8 cellular contexts compared by ENCODE assay signal in the genomic region with DNA sequence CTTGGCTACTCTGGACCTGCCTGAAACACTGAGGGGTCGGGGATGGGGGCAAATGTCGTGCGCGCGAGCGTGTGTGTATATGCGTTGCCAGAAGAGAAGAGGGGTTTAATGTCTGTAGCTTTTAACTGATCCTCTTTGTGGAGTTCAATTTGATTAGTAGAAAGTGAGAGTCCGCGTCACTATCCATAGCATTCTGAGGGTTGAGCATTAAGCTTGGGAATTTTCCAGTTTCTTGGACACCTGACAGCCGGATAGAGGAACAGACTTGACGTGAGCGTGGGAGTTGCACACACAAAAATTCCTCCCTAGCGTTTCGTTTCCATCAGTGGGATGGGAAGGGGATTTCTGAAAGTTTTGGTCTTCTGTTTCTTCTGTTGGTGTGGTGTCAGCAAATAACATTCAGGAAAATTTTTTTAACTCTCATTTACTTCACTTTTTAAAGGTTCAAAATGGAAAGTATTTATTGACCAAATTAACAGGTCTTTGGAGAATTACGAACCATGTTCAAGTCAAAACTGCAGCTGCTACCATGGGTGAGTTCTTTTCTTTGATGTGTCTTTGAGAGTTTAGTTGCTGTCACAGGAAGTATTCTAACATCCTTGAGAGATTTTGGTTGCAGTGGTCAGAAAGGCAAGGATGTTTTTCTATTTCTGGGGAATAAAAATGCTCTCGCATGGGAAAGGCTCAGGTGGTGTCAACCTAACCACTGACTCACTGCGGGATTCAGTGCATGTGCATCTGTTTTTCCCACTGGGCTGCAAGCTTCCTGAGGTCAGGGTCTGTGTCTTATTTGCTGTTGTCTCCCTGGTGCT. TPM values are rescaled to one million over a fixed set of nuclear protein-coding genes. Genes with fewer than 3 reads are reported as not detected.
DNase-seq lines count a peak whose midpoint lies in the region; ATAC-seq, FAIRE-seq and TF ChIP-seq lines count a peak whose summit lies in the region.

No MANE protein-coding gene starts in this region.

- no peak for TF ChIP-seq POLR2A in H54 (IDR thresholded peaks at IDR 0.05; ENCODE audit: low read depth, low read length)
- TF ChIP-seq POLR2A in testis (IDR thresholded peaks at IDR 0.05): no peak

- DNase-seq in GM04503 (ENCODE audit: low read depth): peak; percentile 1
- DNase-seq in H54 (ENCODE audit: insufficient read length, low spot score): peak; percentile 10
- peak; percentile 20 for DNase-seq in NCI-H226
- DNase-seq in bronchial epithelial cell (ENCODE audit: low read depth): peak; percentile 26
- no peak for DNase-seq in testis
- no peak for DNase-seq in urothelium cell line (ENCODE audit: low spot score)

- 12% methylated on average over 17 of the region's 17 CpGs for whole genome bisulfite sequencing in liver
- WGBS in testis, 2 donors: 8 to 9% methylated on average over 17 of the region's 17 CpGs

- no peak overlapping the region for H3K27ac ChIP-seq in liver (ENCODE audit: low read depth in 1 of 2, low read length in 2 of 2)
- H3K27ac ChIP-seq in testis: peak overlapping the region; percentile 71 to 75

- H3K4me1 ChIP-seq in liver (ENCODE audit: control insufficient read depth in 4 of 4, insufficient read depth in 4 of 4, low read length in 3 of 4) (peaks cover 3 to 16% (median 8%) of the 10 kb centered on the region in 4 donors), testis (peaks cover 13% of the 10 kb centered on the region)

- peak; percentile 20 for FAIRE-seq in H54 (lab: Jason Lieb, UNC)
- FAIRE-seq in bronchial epithelial cell (lab: Jason Lieb, UNC): no peak
- no peak for FAIRE-seq in urothelium cell line (lab: Jason Lieb, UNC)

- peak overlapping the region; percentile 33 to 51 for H3K9ac ChIP-seq in liver (ENCODE audit: low read depth in 1 of 2, low read length in 2 of 2)

- H3K36me3 ChIP-seq in bronchial epithelial cell (ENCODE audit: control insufficient read depth, insufficient read depth, low read length): peaks cover 5% of the 10 kb centered on the region
- H3K36me3 ChIP-seq in liver (ENCODE audit: control insufficient read depth in 4 of 4, insufficient read depth in 3 of 4, low read depth in 1 of 4, low read length in 3 of 4): peaks cover 0 to 12% (median 4%) of the 10 kb centered on the region in 4 donors
- no peaks in the 10 kb centered on the region for H3K36me3 ChIP-seq in testis (ENCODE audit: low read depth, missing control alignments)

- H3K4me3 ChIP-seq in bronchial epithelial cell (ENCODE audit: low read depth, low read length) (peak overlapping the region; percentile 80), liver (ENCODE audit: low read depth in 1 of 3, low read length in 3 of 3) (peak overlapping the region; percentile 72 to 95 (median 93)), testis (peak overlapping the region; percentile 74 to 84)

- intact Hi-C loops in testis (cut with DNase I; ENCODE audit: low total_unique reads): no loop called here

- H3K9me3 ChIP-seq in liver (ENCODE audit: control insufficient read depth in 4 of 4, low read length in 3 of 4) (no peaks in the 10 kb centered on the region), testis (no peaks in the 10 kb centered on the region)

- TF ChIP-seq RAD21 in liver (IDR thresholded peaks at IDR 0.05): no peak

- TF ChIP-seq CTCF in bronchial epithelial cell (IDR thresholded peaks at IDR 0.05; ENCODE audit: insufficient read depth, low read length, severe bottlenecking) (no peak), liver (IDR thresholded peaks at IDR 0.05; ENCODE audit: low read depth, low read length, missing input control) (no peak), testis (IDR thresholded peaks at IDR 0.05) (no peak)

- no peak for ATAC-seq in GM18873 (IDR thresholded peaks at IDR 0.05; ENCODE audit: low FRiP score, unreplicated experiment)

- H3K27me3 ChIP-seq in bronchial epithelial cell (ENCODE audit: control insufficient read depth, insufficient read depth, low read length): no peaks in the 10 kb centered on the region
- no peaks in the 10 kb centered on the region for H3K27me3 ChIP-seq in liver (ENCODE audit: control insufficient read depth in 4 of 4, insufficient read depth in 4 of 4, low read length in 3 of 4)
- no peaks in the 10 kb centered on the region for H3K27me3 ChIP-seq in testis

TF ChIP-seq in liver, 16 proteins besides CTCF, POLR2A, EP300 and RAD21:
- TF ChIP-seq RXRA (IDR thresholded peaks at IDR 0.05): no peak
- TF ChIP-seq JUND (IDR thresholded peaks at IDR 0.05): no peak
- no peak for TF ChIP-seq HNF4A (conservative IDR thresholded peaks at IDR 0.05)
- no peak for TF ChIP-seq HNF4G (IDR thresholded peaks at IDR 0.05)
- no peak for TF ChIP-seq EGR1 (IDR thresholded peaks at IDR 0.05; ENCODE audit: low read depth in 2 of 2)
- TF ChIP-seq, protein P1, sequence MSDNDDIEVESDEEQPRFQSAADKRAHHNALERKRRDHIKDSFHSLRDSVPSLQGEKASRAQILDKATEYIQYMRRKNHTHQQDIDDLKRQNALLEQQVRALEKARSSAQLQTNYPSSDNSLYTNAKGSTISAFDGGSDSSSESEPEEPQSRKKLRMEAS (IDR thresholded peaks at IDR 0.05): no peak

RNA-seq across cellular contexts. Expression of gene POGLUT1, which starts 0.8 kb away (rescaled TPM):
- 9.0 and 16.6 TPM in 2 replicates for total RNA-seq in bronchial epithelial cell
- 10 to 100 TPM in 1 of 2 donors, 1 to 10 TPM in 1; 7.2 to 11.1 TPM for total RNA-seq in liver
- polyA plus RNA-seq in liver: 1 to 10 TPM; 4.7 to 6.1 TPM
- total RNA-seq in testis: 10 to 100 TPM; 11.4 to 11.6 TPM
- 8.8 TPM for polyA plus RNA-seq in testis (ENCODE audit: insufficient read depth, low read depth, low replicate concordance)

RNA-seq across cellular contexts. Expression of gene TMEM39A, which starts 6.2 kb away (rescaled TPM):
- total RNA-seq in bronchial epithelial cell (43.7 and 51.3 TPM in 2 replicates), liver (10 to 100 TPM; 19.7 to 69.2 TPM), testis (10 to 100 TPM; 39.8 to 46.0 TPM)
- polyA plus RNA-seq in liver (10 to 100 TPM in 1 of 2 donors, 1 to 10 TPM in 1; 4.7 to 15.2 TPM), testis (ENCODE audit: insufficient read depth, low read depth, low replicate concordance) (33.5 TPM)

RNA-seq across cellular contexts. Expression of gene TIMMDC1, which starts 28.8 kb away (rescaled TPM):
- total RNA-seq in bronchial epithelial cell (52.7 and 59.3 TPM in 2 replicates), liver (10 to 100 TPM; 25.4 to 30.0 TPM), testis (10 to 100 TPM; 70.9 to 81.4 TPM)
- polyA plus RNA-seq in liver (10 to 100 TPM; 36.4 to 54.2 TPM), testis (ENCODE audit: insufficient read depth, low read depth, low replicate concordance) (109 TPM)

Comparison
In these comparisons a context has a peak if more than half of its experiments do, and no peak if none do; other contexts are left out.
1. DNase-seq: peak in GM04503 (single experiment), H54 (single experiment), NCI-H226 (single experiment) and bronchial epithelial cell (single experiment); none in testis (single experiment) and urothelium cell line (single experiment).
2. H3K27ac ChIP-seq: peak in testis (2 of 2); none in liver (0 of 2).
3. Peak in every context shown above with its lines, with median percentiles within 50 percentile points of each other: H3K4me3 ChIP-seq.